In genomic region chr1:14516974-14517812, GRCh38 we compare ENCODE assay signal across 10 cellular contexts.
DNase-seq lines count a peak whose midpoint lies in the region; ATAC-seq and TF ChIP-seq lines count a peak whose summit lies in the region.
"Had no signal": no experiment of that assay in that cellular context is flagged by ENCODE, and none has a peak within 500 bp of the region (broad histone marks: within the 10 kb centered on the region; RNA-seq: fewer than 3 reads in every experiment).

No MANE protein-coding gene starts in this region.

- H3K4me1 ChIP-seq in mucosa of descending colon (ENCODE audit: low read depth): no peaks in the 10 kb centered on the region

- DNase-seq in AG09319 (ENCODE audit: extremely low read depth, low read depth) (peak; percentile 93), choroid plexus epithelial cell (ENCODE audit: low read depth) (peak; percentile 57), mucosa of descending colon (no peak), islet precursor cell (no peak)
- DNase-seq: occipital lobe had no signal

- no peaks in the 10 kb centered on the region for H3K9me3 ChIP-seq in mucosa of descending colon

- ATAC-seq in HG02884 (IDR thresholded peaks at IDR 0.05; ENCODE audit: unreplicated experiment) (peak; percentile 38), mucosa of descending colon (peak; percentile 42), HG03196 (IDR thresholded peaks at IDR 0.05; ENCODE audit: unreplicated experiment) (no peak), GM21825 (IDR thresholded peaks at IDR 0.05; ENCODE audit: unreplicated experiment) (no peak), GM21619 (IDR thresholded peaks at IDR 0.05; ENCODE audit: unreplicated experiment) (no peak)
- ATAC-seq: stimulated activated effector memory CD8-positive, alpha-beta T cell treated with anti-CD3 and anti-CD28 coated beads, Interleukin-12 subunit alpha, Interleukin-12 subunit beta, amount 100 ng/mL, for 72 hours had no signal

- intact Hi-C loops in mucosa of descending colon (cut with DNase I, micrococcal nuclease): no loop called here

- TF ChIP-seq CTCF in AG09319 (IDR thresholded peaks at IDR 0.05; ENCODE audit: low read depth, low read length): no peak
- no peak for TF ChIP-seq CTCF in choroid plexus epithelial cell (conservative IDR thresholded peaks at IDR 0.05; ENCODE audit: low read depth, low read length)
- no peak for TF ChIP-seq CTCF in mucosa of descending colon (IDR thresholded peaks at IDR 0.05)

- H3K4me3 ChIP-seq in choroid plexus epithelial cell (ENCODE audit: low read depth, low read length) (no peak overlapping the region), mucosa of descending colon (no peak overlapping the region)

- H3K36me3 ChIP-seq in mucosa of descending colon (ENCODE audit: low read depth): no peaks in the 10 kb centered on the region

Comparison
In these comparisons a context has a peak if more than half of its experiments do, and no peak if none do; other contexts are left out.
1. DNase-seq: peak in AG09319 (single experiment) and choroid plexus epithelial cell (single experiment); none in mucosa of descending colon (0 of 3) and islet precursor cell (single experiment).
2. ATAC-seq: peak in HG02884 (single experiment) and mucosa of descending colon (single experiment); none in HG03196 (single experiment), GM21825 (single experiment) and GM21619 (single experiment).